ENCODE assay signal across 5 cellular contexts in the genomic region with DNA sequence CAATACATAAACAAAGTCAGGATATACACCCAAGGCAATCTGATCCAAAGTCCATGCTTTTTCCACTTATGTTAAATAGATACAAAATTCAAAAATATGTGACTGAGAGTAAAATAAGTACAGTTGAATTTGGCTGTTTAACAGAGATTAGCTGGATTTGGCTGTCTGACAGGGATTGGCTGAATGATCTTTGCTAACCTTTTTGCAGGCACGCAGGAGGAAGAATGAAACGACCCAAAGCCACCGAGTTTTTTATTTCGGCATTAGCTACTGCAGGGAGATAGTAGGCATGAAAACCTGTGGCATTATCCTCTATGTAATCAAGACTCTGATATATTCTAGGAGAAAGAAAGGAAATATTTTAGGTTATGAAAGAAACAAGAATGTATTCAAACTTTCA. TPM values are rescaled to one million over a fixed set of nuclear protein-coding genes. Genes with fewer than 3 reads are reported as not detected.
"Had no signal": no experiment of that assay in that cellular context is flagged by ENCODE, and none has a peak within 500 bp of the region (broad histone marks: within the 10 kb centered on the region; RNA-seq: fewer than 3 reads in every experiment).

No MANE protein-coding gene starts in this region.

RNA-seq across cellular contexts. Expression of gene TERB2, which starts 26.2 kb away (rescaled TPM):
- total RNA-seq: HepG2, HT-29, HT1080, IMR-90 had no signal
- polyA plus RNA-seq: HepG2, IgD-negative memory B cell, IMR-90 had no signal
